In the genomic region with DNA sequence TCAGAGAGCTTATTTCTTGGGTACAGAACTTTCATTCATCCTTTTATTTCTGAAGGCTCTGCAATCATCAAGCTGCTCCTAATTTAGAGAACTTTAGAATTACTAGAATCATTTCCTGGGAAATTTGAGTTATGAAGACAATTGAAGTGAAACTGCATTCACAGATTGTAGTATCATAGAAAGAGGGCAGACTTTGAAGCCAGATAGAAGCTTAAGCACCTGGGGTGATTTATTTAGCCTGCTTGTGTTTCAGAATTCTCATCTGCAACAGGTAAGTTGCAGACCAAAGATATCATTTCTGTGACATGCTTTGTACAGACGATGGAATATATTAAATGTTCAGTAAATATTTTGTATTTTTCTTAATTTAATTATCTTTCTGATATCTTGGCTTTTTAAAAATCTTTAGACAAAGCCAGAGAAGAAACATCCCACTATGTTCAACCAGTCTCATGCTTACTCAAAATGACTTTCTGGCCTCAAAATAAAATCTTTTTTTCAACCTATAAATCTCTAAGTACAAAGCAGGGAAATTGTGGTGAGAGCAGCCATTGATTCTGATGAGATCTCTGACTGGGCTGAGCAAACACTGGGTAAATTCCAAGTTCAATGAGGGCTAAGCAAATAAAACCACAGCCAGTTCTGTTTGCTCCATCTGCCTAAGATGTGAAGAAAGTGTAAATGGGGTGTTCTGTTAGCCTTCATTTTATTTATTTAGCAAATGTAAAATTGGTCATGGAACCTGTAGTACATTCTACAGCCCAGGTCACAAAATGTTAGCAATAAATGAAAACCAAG, we compare ENCODE assay signal across 15 cellular contexts.
"Had no signal": no experiment of that assay in that cellular context is flagged by ENCODE, and none has a peak within 500 bp of the region (broad histone marks: within the 10 kb centered on the region; RNA-seq: fewer than 3 reads in every experiment).

No MANE protein-coding gene starts in this region.

- H3K4me1 ChIP-seq: tibial nerve had no signal

- H3K27me3 ChIP-seq: cardiac muscle cell, tibial nerve had no signal

- DNase-seq: activated CD4-positive, alpha-beta memory T cell treated with anti-CD3 and anti-CD28 coated beads, Interleukin-2, amount 10 ng/mL, durations not matched to agents 7 days and 5 days; activated CD4-positive, alpha-beta T cell treated with anti-CD3 and anti-CD28 coated beads for 4 hours; activated effector memory CD4-positive, alpha-beta T cell treated with Interleukin-2 at 50 U/mL for 16 hours; activated naive CD4-positive, alpha-beta T cell treated with anti-CD3 and anti-CD28 coated beads, Interleukin-2, amount 50 U/mL, for 16 hours; activated T-cell treated with anti-CD3 and anti-CD28 coated beads, Interleukin-2, amount 50 U/mL, for 4 hours; islet precursor cell; mesendoderm; nucleus accumbens; stimulated activated CD4-positive, alpha-beta T cell treated with anti-CD3 and anti-CD28 coated beads, Interleukin-4, amount 100 ng/mL, for 1 hour; stimulated activated naive CD4-positive, alpha-beta T cell treated with Interleukin-2 at 50 U/mL for 16 hours; substantia nigra had no signal

- FAIRE-seq: astrocyte, endometrium had no signal

- H3K36me3 ChIP-seq: cardiac muscle cell, tibial nerve had no signal

- ATAC-seq: activated T-cell treated with anti-CD3 and anti-CD28 coated beads, Interleukin-2, amount 50 U/mL, for 4 hours had no signal

- H3K4me3 ChIP-seq: cardiac muscle cell, tibial nerve had no signal

- H3K27ac ChIP-seq: cardiac muscle cell, tibial nerve had no signal
